ENCODE assay signal across 8 cellular contexts in genomic region chr22:21468194-21469096, GRCh38. TPM values are rescaled to one million over a fixed set of nuclear protein-coding genes. Genes with fewer than 3 reads are reported as not detected.
DNase-seq lines count a peak whose midpoint lies in the region; ATAC-seq, FAIRE-seq and TF ChIP-seq lines count a peak whose summit lies in the region.
"Not testable (repeated sequence)": the region's sequence is repeated elsewhere in the genome, so short reads cannot be mapped to it uniquely, and the experiment has no call there.

No MANE protein-coding gene starts in this region.

- peak; percentile 93 for FAIRE-seq in endothelial cell of umbilical vein (lab: Jason Lieb, UNC)

- dilution Hi-C loops in endothelial cell of umbilical vein (cut with MboI; ENCODE audit: extremely low pct_ligation_motif_present, low sequenced_read_pairs), result not testable (repeated sequence)

- intact Hi-C loops in endothelial cell of umbilical vein (cut with micrococcal nuclease), result not testable (repeated sequence)

- ATAC-seq in GM19043 (IDR thresholded peaks at IDR 0.05; ENCODE audit: low read depth, unreplicated experiment) (peak; percentile 89), HG03045 (IDR thresholded peaks at IDR 0.05; ENCODE audit: unreplicated experiment) (peak; percentile 72)
- peak; percentile 89 to 91 for ATAC-seq in activated T-cell treated with anti-CD3 and anti-CD28 coated beads, Interleukin-2, amount 50 U/mL, for 72 hours (replicated peaks in 1 of 2)

- H3K9me3 ChIP-seq in Peyer's patch; endothelial cell of umbilical vein (replicated peaks; ENCODE audit: control insufficient read depth, insufficient read depth, low read length): not testable (repeated sequence)

- H3K4me3 Mint-ChIP-seq in activated T-cell treated with anti-CD3 and anti-CD28 coated beads, Interleukin-2, amount 50 U/mL, for 72 hours, result peak overlapping the region; percentile 89

- not testable (repeated sequence) for H3K9me3 Mint-ChIP-seq in activated T-cell treated with anti-CD3 and anti-CD28 coated beads, Interleukin-2, amount 50 U/mL, for 72 hours

- H3K36me3 Mint-ChIP-seq in activated T-cell treated with anti-CD3 and anti-CD28 coated beads, Interleukin-2, amount 50 U/mL, for 72 hours (ENCODE audit: insufficient read depth in 2 of 2), result not testable (repeated sequence)

- H3K4me2 ChIP-seq in endothelial cell of umbilical vein (ENCODE audit: insufficient read depth, low read length), result not testable (repeated sequence)

- not testable (repeated sequence) for BruUV-seq in endothelial cell of umbilical vein (replicated peaks; lab: Mats Ljungman, UMichigan)

- not testable (repeated sequence) for H3K9me1 ChIP-seq in endothelial cell of umbilical vein (replicated peaks; ENCODE audit: control insufficient read depth, extremely low read depth, insufficient read depth, low read length)

- H4K20me1 ChIP-seq in endothelial cell of umbilical vein (replicated peaks; ENCODE audit: control insufficient read depth, extremely low read depth, insufficient read depth, low read length), result not testable (repeated sequence)

- not testable (repeated sequence) for H3K27ac Mint-ChIP-seq in activated T-cell treated with anti-CD3 and anti-CD28 coated beads, Interleukin-2, amount 50 U/mL, for 72 hours

- POLR2A ChIA-PET in endothelial cell of umbilical vein (lab: Charles Lee), result not testable (repeated sequence)

- TF ChIP-seq POLR2A in Peyer's patch (IDR thresholded peaks at IDR 0.05); endothelial cell of umbilical vein (IDR thresholded peaks at IDR 0.05; ENCODE audit: low read depth, low read length): not testable (repeated sequence)

- not testable (repeated sequence) for TF ChIP-seq CTCF in Peyer's patch (IDR thresholded peaks at IDR 0.05); endothelial cell of umbilical vein (IDR thresholded peaks at IDR 0.05; ENCODE audit: extremely low read depth in 1 of 2, insufficient read depth in 1 of 2, low read depth in 1 of 2, low read length in 2 of 2)

- not testable (repeated sequence) for H3K4me1 Mint-ChIP-seq in activated T-cell treated with anti-CD3 and anti-CD28 coated beads, Interleukin-2, amount 50 U/mL, for 72 hours (ENCODE audit: low read depth)

- not testable (repeated sequence) for H3K79me2 ChIP-seq in endothelial cell of umbilical vein (ENCODE audit: control insufficient read depth, insufficient read depth, low read length)

- H2AFZ ChIP-seq in endothelial cell of umbilical vein (ENCODE audit: low read depth, low read length), result peak overlapping the region; percentile 64

- H3K4me1 ChIP-seq in Peyer's patch; endothelial cell of umbilical vein (ENCODE audit: control insufficient read depth, extremely low read depth, insufficient read depth, low read length): not testable (repeated sequence)

- CTCF ChIA-PET in endothelial cell of umbilical vein (lab: Charles Lee), result not testable (repeated sequence)

- H3K27me3 Mint-ChIP-seq in activated T-cell treated with anti-CD3 and anti-CD28 coated beads, Interleukin-2, amount 50 U/mL, for 72 hours (ENCODE audit: low read depth), result not testable (repeated sequence)

- H3K4me3 ChIP-seq in Peyer's patch (peak overlapping the region; percentile 27 to 52 (median 40)), endothelial cell of umbilical vein (replicated peaks in 1 of 3; ENCODE audit: insufficient read depth in 1 of 3, low read depth in 1 of 3, low read length in 3 of 3) (peak overlapping the region in 1 of 3 experiments; percentile 24)

- peak overlapping the region; percentile 71 to 86 (median 81) for H3K27ac ChIP-seq in Peyer's patch
- not testable (repeated sequence) for H3K27ac ChIP-seq in endothelial cell of umbilical vein (ENCODE audit: insufficient read depth, low read depth, low read length)

- H3K36me3 ChIP-seq in Peyer's patch; endothelial cell of umbilical vein (ENCODE audit: control insufficient read depth in 2 of 2, extremely low read depth in 1 of 2, insufficient read depth in 2 of 2, low read length in 2 of 2): not testable (repeated sequence)

- not testable (repeated sequence) for H3K27me3 ChIP-seq in Peyer's patch; endothelial cell of umbilical vein (ENCODE audit: control insufficient read depth in 2 of 2, insufficient read depth in 2 of 2, low read length in 2 of 2)

- DNase-seq in A172 (ENCODE audit: low spot score) (peak; percentile 73), Peyer's patch (peak; percentile 85 to 97 (median 96)), endothelial cell of umbilical vein (ENCODE audit: low read depth, low spot score) (peak; percentile 50), medulla oblongata (ENCODE audit: extremely low spot score) (peak; percentile 63)
- peak; percentile 91 to 93 for DNase-seq in activated T-cell treated with anti-CD3 and anti-CD28 coated beads, Interleukin-2, amount 50 U/mL, for 72 hours
- DNase-seq in stimulated activated CD4-positive, alpha-beta T cell treated with anti-CD3 and anti-CD28 coated beads, Interleukin-1b, Interleukin-23, amount 100 ng/mL, for 1 hour (ENCODE audit: low read depth in 2 of 2), result peak; percentile 83 to 86

- H3K9ac ChIP-seq in endothelial cell of umbilical vein (replicated peaks; ENCODE audit: extremely low read depth, insufficient read depth, low read length), result not testable (repeated sequence)

RNA-seq across cellular contexts. Expression of gene TMEM191C, which starts 1.3 kb away (rescaled TPM):
- total RNA-seq in A172 (2014; rRNA removed; shearing (Covaris generic)), result 1.2 and 3.3 TPM in 2 replicates
- total RNA-seq in Peyer's patch (10 to 100 TPM in 1 of 4 donors, 1 to 10 TPM in 2, under 1 TPM in 1; 0.83 to 14.5 (median 4.0) TPM), endothelial cell of umbilical vein (1.2 and 1.5 TPM in 2 replicates)
- total RNA-seq in activated T-cell treated with anti-CD3 and anti-CD28 coated beads, Interleukin-2, amount 50 U/mL, for 72 hours, result 1 to 10 TPM; 1.5 to 3.0 TPM
- polyA plus RNA-seq in endothelial cell of umbilical vein, result 0.47 and 0.75 TPM in 2 replicates
- polyA plus RNA-seq in endothelial cell of umbilical vein (2011; cell fraction: cytosol; rRNA removed), result 0.08 and 0.15 TPM in 2 replicates
- 1.1 and 2.3 TPM in 2 replicates for polyA plus RNA-seq in endothelial cell of umbilical vein (2011; cell fraction: nucleus; rRNA removed)
- 0.18 and 0.59 TPM in 2 replicates for polyA plus RNA-seq in endothelial cell of umbilical vein (2012)
- polyA minus RNA-seq in endothelial cell of umbilical vein, result 0.38 TPM in 1 of 2 replicates, not detected in the other
- polyA minus RNA-seq in endothelial cell of umbilical vein (2011; cell fraction: cytosol; rRNA and poly(A)+ RNA removed), result not detected
- 0.72 and 0.87 TPM in 2 replicates for polyA minus RNA-seq in endothelial cell of umbilical vein (2011; cell fraction: nucleus; rRNA and poly(A)+ RNA removed)

RNA-seq across cellular contexts. Expression of gene HIC2, which starts 51.3 kb away (rescaled TPM):
- total RNA-seq in A172 (2014; rRNA removed; shearing (Covaris generic)), result 0.53 and 1.1 TPM in 2 replicates
- total RNA-seq in Peyer's patch (1 to 10 TPM; 5.0 to 9.5 (median 7.4) TPM), endothelial cell of umbilical vein (4.9 TPM in 2 replicates)
- total RNA-seq in activated T-cell treated with anti-CD3 and anti-CD28 coated beads, Interleukin-2, amount 50 U/mL, for 72 hours, result 1 to 10 TPM; 4.3 to 5.1 TPM
- 1.9 and 2.0 TPM in 2 replicates for polyA plus RNA-seq in endothelial cell of umbilical vein
- polyA plus RNA-seq in endothelial cell of umbilical vein (2011; cell fraction: cytosol; rRNA removed), result 1.1 and 1.4 TPM in 2 replicates
- polyA plus RNA-seq in endothelial cell of umbilical vein (2011; cell fraction: nucleus; rRNA removed), result 4.9 and 5.3 TPM in 2 replicates
- polyA plus RNA-seq in endothelial cell of umbilical vein (2012), result 2.3 and 2.6 TPM in 2 replicates
- polyA minus RNA-seq in endothelial cell of umbilical vein, result 4.1 and 6.2 TPM in 2 replicates
- 1.2 TPM for polyA minus RNA-seq in endothelial cell of umbilical vein (2011; cell fraction: cytosol; rRNA and poly(A)+ RNA removed)
- 3.4 and 6.4 TPM in 2 replicates for polyA minus RNA-seq in endothelial cell of umbilical vein (2011; cell fraction: nucleus; rRNA and poly(A)+ RNA removed)
